Comparison of ENCODE assay signal across 17 cellular contexts in the genomic region with DNA sequence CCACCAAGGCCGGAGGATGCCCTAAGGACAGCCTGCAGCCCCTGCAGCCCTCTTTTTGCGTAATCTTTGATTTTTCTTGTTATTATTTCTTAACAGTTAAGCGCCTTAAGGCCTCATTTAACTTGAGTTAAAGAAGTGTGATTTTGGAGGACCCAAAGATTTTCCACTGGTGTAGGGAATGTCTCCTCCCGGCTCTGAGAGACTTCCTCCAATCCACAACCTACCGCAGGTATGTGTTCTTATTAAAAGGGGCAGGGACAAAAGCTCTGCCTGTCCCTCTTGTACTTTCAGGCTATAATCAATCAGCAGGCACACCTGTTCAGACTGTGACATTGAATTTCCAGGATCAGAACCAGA.
A peak's percentile ranks its signal among the peaks of the same experiment; 100 is the strongest.
DNase-seq lines count a peak whose midpoint lies in the region; ATAC-seq, FAIRE-seq and TF ChIP-seq lines count a peak whose summit lies in the region.
"Had no signal": no experiment of that assay in that cellular context is flagged by ENCODE, and none has a peak within 500 bp of the region (broad histone marks: within the 10 kb centered on the region; RNA-seq: fewer than 3 reads in every experiment).

No MANE protein-coding gene starts in this region.

- H3K79me2 ChIP-seq in HepG2 (ENCODE audit: insufficient read depth, low read length): no peaks in the 10 kb centered on the region
- H3K79me2 ChIP-seq in neural cell (replicated peaks; ENCODE audit: insufficient read depth, low read length): no peaks in the 10 kb centered on the region

- no peak overlapping the region for H2AFZ ChIP-seq in HepG2 (ENCODE audit: low read length)
- H2AFZ ChIP-seq in neural cell (ENCODE audit: low read depth, low read length): no peak overlapping the region

- CTCF ChIA-PET in HepG2 (lab: Yijun Ruan, JAX; ENCODE audit: low intra/inter-chr PET ratio, low total read pairs): interaction anchor here (0.8 to 2.4 kb wide), 4 partner anchors 57 to 293 kb away, joined by 3 to 31 read pairs (median 6); no protein-coding TSS in a partner anchor
- CTCF ChIA-PET in WTC11 (lab: Charles Lee): interaction anchor here (0.6 to 1.6 kb wide), 9 partner anchors 8 to 294 kb away, joined by 3 to 8 read pairs (median 5); no protein-coding TSS in a partner anchor

- H3K27me3 Mint-ChIP-seq in WTC11 (ENCODE audit: low read depth): no peaks in the 10 kb centered on the region
- H3K27me3 Mint-ChIP-seq: effector memory CD8-positive, alpha-beta T cell; IgD-negative memory B cell had no signal

- TF ChIP-seq RAD21 in HepG2 (CRISPR knock-in tag; IDR thresholded peaks at IDR 0.05) (no peak), neural cell (conservative IDR thresholded peaks at IDR 0.05) (no peak)

- H3K27ac Mint-ChIP-seq in WTC11: no peak overlapping the region
- H3K27ac Mint-ChIP-seq: activated CD8-positive, alpha-beta T cell treated with anti-CD3 and anti-CD28 coated beads, Interleukin-2, amount 10 ng/mL, durations not matched to agents 7 days and 5 days; effector memory CD8-positive, alpha-beta T cell had no signal

- H3K9me3 Mint-ChIP-seq in WTC11: peaks cover 4% of the 10 kb centered on the region; the same call in 1 of the 2 replicates
- H3K9me3 Mint-ChIP-seq: activated T-cell treated with anti-CD3 and anti-CD28 coated beads, Interleukin-2, amount 50 U/mL, for 4 hours; effector memory CD8-positive, alpha-beta T cell; IgD-negative memory B cell had no signal

- POLR2A ChIA-PET in HepG2 (lab: Yijun Ruan, JAX) (no interaction called here), WTC11 (lab: Charles Lee) (no interaction called here)

- H3F3A ChIP-seq in neural cell (ENCODE audit: insufficient read depth, low read length, poor library complexity, severe bottlenecking): no peaks in the 10 kb centered on the region

- intact Hi-C loops in HepG2 (cut with micrococcal nuclease; ENCODE audit: unreplicated experiment) (loop anchor here (1.0 kb wide), 4 partner anchors 158 to 351 kb away; no protein-coding TSS in a partner anchor), right lobe of liver (cut with DNase I) (loop anchor here (5.0 kb wide), 1 partner anchor 294 kb away; no protein-coding TSS in a partner anchor), vagina (cut with DNase I) (loop anchor here (2.0 to 10.0 kb wide), 3 partner anchors 162 to 876 kb away; no protein-coding TSS in a partner anchor)

- ATAC-seq in HepG2: no peak
- no peak for ATAC-seq in right lobe of liver
- ATAC-seq in WTC11: peak; percentile 43
- no peak for ATAC-seq in HG02884 (IDR thresholded peaks at IDR 0.05; ENCODE audit: unreplicated experiment)

- H3K9me2 ChIP-seq in neural cell (ENCODE audit: insufficient read depth, low read length): no peaks in the 10 kb centered on the region

- H3K36me3 Mint-ChIP-seq in WTC11: no peaks in the 10 kb centered on the region

- H3K4me3 Mint-ChIP-seq in WTC11: no peak overlapping the region
- H3K4me3 Mint-ChIP-seq: activated CD8-positive, alpha-beta T cell treated with anti-CD3 and anti-CD28 coated beads, Interleukin-2, amount 10 ng/mL, durations not matched to agents 7 days and 5 days; activated T-cell treated with anti-CD3 and anti-CD28 coated beads, Interleukin-2, amount 50 U/mL, for 4 hours; effector memory CD8-positive, alpha-beta T cell; mesothelial cell of epicardium; neural crest cell had no signal

- TF ChIP-seq POLR2A in HepG2 (IDR thresholded peaks at IDR 0.05; ENCODE audit: insufficient read depth in 1 of 2, low read depth in 2 of 2, low read length in 2 of 2) (no peak), right lobe of liver (IDR thresholded peaks at IDR 0.05) (no peak), vagina (IDR thresholded peaks at IDR 0.05) (no peak)

- peaks cover 14% of the 10 kb centered on the region for H3K4me1 ChIP-seq in HepG2 (ENCODE audit: insufficient read depth, low read length)
- peaks cover 0 to 20% (median 9%) of the 10 kb centered on the region in 4 donors for H3K4me1 ChIP-seq in right lobe of liver
- peaks cover 31% of the 10 kb centered on the region for H3K4me1 ChIP-seq in vagina

- no peaks in the 10 kb centered on the region for H4K20me1 ChIP-seq in HepG2 (ENCODE audit: insufficient read depth, low read length)
- H4K20me1 ChIP-seq in neural cell (ENCODE audit: insufficient read depth): no peaks in the 10 kb centered on the region

- H3K9ac ChIP-seq in HepG2 (ENCODE audit: insufficient read depth, low read depth, low read length) (no peak overlapping the region), neural cell (ENCODE audit: low read length) (no peak overlapping the region)
- H3K9ac ChIP-seq: BLaER1 had no signal

- no TSS peak for BruUV-seq in HepG2 (replicated peaks; lab: Mats Ljungman, UMichigan)

- H3K4me2 ChIP-seq in HepG2 (ENCODE audit: low read depth, low read length) (no peak overlapping the region), neural cell (ENCODE audit: low read length) (no peak overlapping the region)

- peaks cover 30% of the 10 kb centered on the region for H3K4me1 Mint-ChIP-seq in WTC11

- no peak overlapping the region for H3K4me3 ChIP-seq in HepG2 (replicated peaks in 1 of 3; ENCODE audit: insufficient read depth in 1 of 3, low read depth in 2 of 3, low read length in 3 of 3)
- no peak overlapping the region for H3K4me3 ChIP-seq in right lobe of liver
- H3K4me3 ChIP-seq in neural cell (ENCODE audit: low read length): no peak overlapping the region
- H3K4me3 ChIP-seq in vagina: no peak overlapping the region
- H3K4me3 ChIP-seq in MG63: no peak overlapping the region
- H3K4me3 ChIP-seq: BLaER1, esophagus squamous epithelium had no signal

- no peaks in the 10 kb centered on the region for H3K9me3 ChIP-seq in HepG2 (ENCODE audit: low read length)
- no peaks in the 10 kb centered on the region for H3K9me3 ChIP-seq in right lobe of liver
- no peaks in the 10 kb centered on the region for H3K9me3 ChIP-seq in neural cell (ENCODE audit: low read length)
- no peaks in the 10 kb centered on the region for H3K9me3 ChIP-seq in vagina
- H3K9me3 ChIP-seq in MG63: no peaks in the 10 kb centered on the region; the same call in 1 of the 2 replicates
- H3K9me3 ChIP-seq: esophagus squamous epithelium had no signal

- TF ChIP-seq CTCF in HepG2 (CRISPR knock-in tag; IDR thresholded peaks at IDR 0.05) (no peak), right lobe of liver (IDR thresholded peaks at IDR 0.05) (no peak), WTC11 (IDR thresholded peaks at IDR 0.05) (no peak), neural cell (IDR thresholded peaks at IDR 0.05; ENCODE audit: poor library complexity, severe bottlenecking) (peak; percentile 32), vagina (IDR thresholded peaks at IDR 0.05) (no peak)

- H3K36me3 ChIP-seq in HepG2 (replicated peaks in 1 of 2; ENCODE audit: control insufficient read depth in 1 of 2, insufficient read depth in 2 of 2, low read length in 2 of 2): no peaks in the 10 kb centered on the region
- H3K36me3 ChIP-seq in right lobe of liver: no peaks in the 10 kb centered on the region
- no peaks in the 10 kb centered on the region for H3K36me3 ChIP-seq in neural cell (ENCODE audit: insufficient read depth, low read length)
- no peaks in the 10 kb centered on the region for H3K36me3 ChIP-seq in vagina
- peaks cover 10% of the 10 kb centered on the region for H3K36me3 ChIP-seq in MG63
- H3K36me3 ChIP-seq: esophagus squamous epithelium had no signal

- no peak for TF ChIP-seq EP300 in HepG2 (IDR thresholded peaks at IDR 0.05; ENCODE audit: low read depth in 2 of 2, low read length in 2 of 2)
- no peak for TF ChIP-seq EP300 in HepG2 (CRISPR knock-in tag; IDR thresholded peaks at IDR 0.05; ENCODE audit: borderline replicate concordance)
- TF ChIP-seq EP300 in neural cell (conservative IDR thresholded peaks at IDR 0.05; ENCODE audit: poor library complexity, severe bottlenecking): no peak

- FAIRE-seq in HepG2 (lab: Jason Lieb, UNC): no peak
- FAIRE-seq: D721Med had no signal

- in situ Hi-C loops in HepG2 (cut with HindIII; ENCODE audit: extremely low pct_ligation_motif_present, low pct_unique_long_range_greater_than_20kb): loop anchor here (5.0 kb wide), 2 partner anchors 159 to 289 kb away; no protein-coding TSS in a partner anchor

- 31% methylated on average over 5 of the region's 5 CpGs for WGBS in HepG2 (ENCODE audit: low lambda C conversion rate)
- WGBS in right lobe of liver (ENCODE audit: insufficient coverage, low coverage, low lambda C conversion rate, missing lambda C conversion rate): 20% methylated on average over 3 of the region's 5 CpGs

- no peaks in the 10 kb centered on the region for H3K27me3 ChIP-seq in HepG2 (ENCODE audit: control insufficient read depth in 1 of 2, insufficient read depth in 2 of 2, low read length in 2 of 2)
- no peaks in the 10 kb centered on the region for H3K27me3 ChIP-seq in right lobe of liver
- no peaks in the 10 kb centered on the region for H3K27me3 ChIP-seq in neural cell (ENCODE audit: insufficient read depth, low read depth, low read length)
- H3K27me3 ChIP-seq in vagina: no peaks in the 10 kb centered on the region
- no peaks in the 10 kb centered on the region for H3K27me3 ChIP-seq in MG63
- H3K27me3 ChIP-seq: BLaER1, esophagus squamous epithelium had no signal

- DNase-seq in HepG2 (ENCODE audit: low spot score) (no peak), right lobe of liver (no peak), WTC11 (ENCODE audit: low spot score) (no peak), vagina (ENCODE audit: extremely low spot score in 2 of 2) (no peak), MG63 (no peak), COLO829 (ENCODE audit: low spot score) (no peak)
- DNase-seq: effector memory CD8-positive, alpha-beta T cell had no signal

- H3K27ac ChIP-seq in HepG2 (ENCODE audit: extremely low read length, insufficient read depth, low read length) (no peak overlapping the region), right lobe of liver (no peak overlapping the region), neural cell (ENCODE audit: low read length) (no peak overlapping the region), vagina (peak overlapping the region; percentile 73)

TF ChIP-seq in WTC11, 78 proteins besides CTCF, POLR2A, EP300 and RAD21 (continues in another document):
- TF ChIP-seq JAZF1 (CRISPR knock-in tag; IDR thresholded peaks at IDR 0.05): no peak

TF ChIP-seq in neural cell, 6 proteins besides CTCF, POLR2A, EP300 and RAD21 (continues in another document):
- TF ChIP-seq SMC3 (conservative IDR thresholded peaks at IDR 0.05; ENCODE audit: poor library complexity): no peak
